ENCODE assay signal across 29 cellular contexts in the genomic region with DNA sequence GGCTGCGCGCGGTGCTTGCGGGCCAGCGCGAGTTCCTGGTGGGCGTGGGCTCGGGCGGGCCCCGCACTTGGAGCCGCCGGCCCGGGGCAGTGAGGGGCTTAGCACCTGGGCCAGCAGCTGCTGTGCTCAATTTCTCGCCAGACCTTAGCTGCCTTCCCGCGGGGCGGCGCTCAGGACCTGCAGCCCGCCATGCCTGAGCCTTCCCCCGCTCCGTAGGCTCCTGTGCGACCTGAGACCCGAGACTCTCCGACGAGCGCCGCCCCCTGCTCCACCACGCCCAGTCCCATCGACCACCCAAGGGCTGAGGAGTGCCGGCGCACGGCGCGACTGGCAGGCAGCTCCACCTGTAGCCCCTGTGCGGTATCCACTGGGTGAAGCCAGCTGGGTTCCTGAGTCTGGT.
"Had no signal": no experiment of that assay in that cellular context is flagged by ENCODE, and none has a peak within 500 bp of the region (broad histone marks: within the 10 kb centered on the region; RNA-seq: fewer than 3 reads in every experiment).

No MANE protein-coding gene starts in this region.

- DNase-seq: activated CD4-positive, alpha-beta memory T cell treated with anti-CD3 and anti-CD28 coated beads for 36 hours; activated CD4-positive, alpha-beta T cell treated with anti-CD3 and anti-CD28 coated beads for 36 hours; activated CD4-positive, alpha-beta T cell treated with anti-CD3 and anti-CD28 coated beads, Interleukin-2, amount 10 ng/mL, durations not matched to agents 24 days and 14 days; activated CD4-positive, CD25-positive, alpha-beta regulatory T cell; activated CD4-positive, CD25-positive, alpha-beta regulatory T cell treated with anti-CD3 and anti-CD28 coated beads, Interleukin-2, amount 50 U/mL, for 72 hours; activated CD8-positive, alpha-beta memory T cell treated with anti-CD3 and anti-CD28 coated beads, Interleukin-2, amount 50 U/mL, for 4 hours; activated gamma-delta T cell treated with Interleukin-2 at 50 U/mL for 16 hours; activated naive CD4-positive, alpha-beta T cell treated with anti-CD3 and anti-CD28 coated beads, Interleukin-2, amount 50 U/mL, for 16 hours; activated naive CD4-positive, alpha-beta T cell treated with Interleukin-2 at 50 U/mL for 16 hours; activated T-cell treated with anti-CD3 and anti-CD28 coated beads, Interleukin-2, amount 50 U/mL, for 1 hour; amniotic stem cell; brain microvascular endothelial cell; caudate nucleus; cortex of kidney; dermis blood vessel endothelial cell; effector CD4-positive, alpha-beta T cell; effector memory CD8-positive, alpha-beta T cell; erythroblast; foreskin keratinocyte; gastrocnemius medialis; glutamatergic neuron; heart right ventricle; T-helper 1 cell; T-helper 17 cell; T1000; WERI-Rb-1 had no signal

- H3K4me3 ChIP-seq: esophagus muscularis mucosa, gastrocnemius medialis, heart right ventricle had no signal

- H3K9me3 ChIP-seq: esophagus muscularis mucosa, gastrocnemius medialis, heart right ventricle had no signal

- H3K27ac ChIP-seq: brain microvascular endothelial cell, foreskin keratinocyte, gastrocnemius medialis, heart right ventricle, WERI-Rb-1 had no signal

- H3K27me3 ChIP-seq: brain microvascular endothelial cell, esophagus muscularis mucosa, foreskin keratinocyte, gastrocnemius medialis had no signal

- H3K36me3 ChIP-seq: brain microvascular endothelial cell, esophagus muscularis mucosa, gastrocnemius medialis, heart right ventricle, WERI-Rb-1 had no signal

- H3K4me1 ChIP-seq: foreskin keratinocyte had no signal

- FAIRE-seq: astrocyte, colon had no signal
